ENCODE assay signal across 8 cellular contexts in the genomic region with DNA sequence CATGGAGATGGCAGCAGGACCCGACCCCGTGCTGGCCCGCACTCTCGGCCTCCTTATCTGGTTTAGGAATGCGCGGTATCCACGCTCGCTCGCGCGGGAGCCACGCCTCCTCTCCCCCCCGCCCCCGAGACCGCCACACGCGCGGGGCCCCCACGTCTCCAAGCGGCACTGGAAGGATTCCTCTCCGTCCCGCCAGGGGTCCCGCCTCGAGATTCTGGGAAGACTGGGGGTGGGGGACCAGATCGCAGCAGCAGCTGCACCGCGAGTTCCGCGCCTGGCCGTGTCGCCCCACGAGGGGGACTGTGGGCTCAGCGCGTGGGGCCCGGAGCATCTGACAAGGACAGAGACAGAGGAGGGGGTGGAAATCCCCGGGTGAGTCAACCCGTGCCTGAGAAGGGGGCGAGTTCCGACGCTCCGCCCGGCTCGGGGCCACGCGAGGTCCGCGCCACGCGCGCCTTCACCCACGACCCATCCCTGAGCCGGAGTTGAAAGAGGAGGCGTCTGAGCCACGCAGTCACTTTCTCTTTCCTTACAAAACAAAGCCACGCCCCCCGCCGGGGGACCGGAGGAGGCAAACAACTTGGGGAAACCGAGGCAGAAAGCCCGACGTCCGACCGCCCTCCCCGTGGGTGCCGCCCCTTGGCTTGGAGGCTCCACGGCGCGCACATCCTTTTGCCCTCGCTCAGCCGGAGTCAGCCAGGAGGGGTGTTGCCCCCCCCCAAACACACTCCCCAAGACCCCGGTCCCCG. TPM values are rescaled to one million over a fixed set of nuclear protein-coding genes. Genes with fewer than 3 reads are reported as not detected.
A peak's percentile ranks its signal among the peaks of the same experiment; 100 is the strongest.
DNase-seq lines count a peak whose midpoint lies in the region; ATAC-seq and TF ChIP-seq lines count a peak whose summit lies in the region.

No MANE protein-coding gene starts in this region.

- in situ Hi-C loops in astrocyte of the cerebellum (cut with HindIII; ENCODE audit: low sequenced_read_pairs) = no loop called here

- no peak for TF ChIP-seq CTCF in astrocyte of the cerebellum (IDR thresholded peaks at IDR 0.05; ENCODE audit: low read depth, low read length, missing control alignments)

- H3K9me3 Mint-ChIP-seq in immature natural killer cell = no peaks in the 10 kb centered on the region

- H3K27ac Mint-ChIP-seq in immature natural killer cell = peak overlapping the region; percentile 43 to 89 (median 82)

- ATAC-seq in HG03097 (IDR thresholded peaks at IDR 0.05; ENCODE audit: low FRiP score, unreplicated experiment) = no peak
- no peak for ATAC-seq in HG02973 (IDR thresholded peaks at IDR 0.05; ENCODE audit: unreplicated experiment)

- no peaks in the 10 kb centered on the region for H3K36me3 Mint-ChIP-seq in immature natural killer cell

- H3K4me3 Mint-ChIP-seq in immature natural killer cell = peak overlapping the region; percentile 85 to 90 (median 87)

- H3K4me3 ChIP-seq in astrocyte of the cerebellum (ENCODE audit: low read depth, low read length) = peak overlapping the region; percentile 82

- peaks cover 21 to 22% of the 10 kb centered on the region in 2 donors for H3K4me1 Mint-ChIP-seq in immature natural killer cell

- H3K27me3 Mint-ChIP-seq in immature natural killer cell (ENCODE audit: low read depth in 3 of 3) = peaks cover 0 to 10% (median 2%) of the 10 kb centered on the region in 3 donors

- peak; percentile 55 for DNase-seq in NCI-H82 (lab: John Stamatoyannopoulos, UW)
- DNase-seq in NCI-H82 treated with DMSO at 0.1 percent for 48 hours (lab: John Stamatoyannopoulos, UW; ENCODE audit: unreplicated experiment) = no peak
- peak; percentile 57 for DNase-seq in T follicular helper cell (ENCODE audit: low read depth)
- DNase-seq in astrocyte of the cerebellum (ENCODE audit: low read depth) = no peak
- peak; percentile 56 to 66 (median 65) for DNase-seq in immature natural killer cell
- DNase-seq in stimulated activated CD4-positive, alpha-beta T cell treated with anti-CD3 and anti-CD28 coated beads, Interleukin-15, amount 100 ng/mL, for 1 hour (ENCODE audit: low read depth in 1 of 2, low spot score in 1 of 2) = peak; percentile 46 to 57

RNA-seq across cellular contexts. Expression of gene S1PR2, which starts 0.8 kb away (rescaled TPM):
- polyA plus RNA-seq in immature natural killer cell = 1 to 10 TPM in 2 of 3 donors, under 1 TPM in 1; 0.79 to 2.7 (median 1.4) TPM

RNA-seq across cellular contexts. Expression of gene MRPL4, which starts 21.7 kb away (rescaled TPM):
- 10 to 100 TPM; 24.3 to 42.6 (median 27.1) TPM for polyA plus RNA-seq in immature natural killer cell

RNA-seq across cellular contexts. Expression of gene DNMT1, which starts 35.6 kb away (rescaled TPM):
- polyA plus RNA-seq in immature natural killer cell = 100 to 1,000 TPM in 1 of 3 donors, 10 to 100 TPM in 2; 21.8 to 162 (median 43.3) TPM

RNA-seq across cellular contexts. Expression of gene ICAM1, which starts 40.6 kb away (rescaled TPM):
- polyA plus RNA-seq in immature natural killer cell = 10 to 100 TPM in 2 of 3 donors, 1 to 10 TPM in 1; 9.9 to 18.4 (median 18.0) TPM

RNA-seq across cellular contexts. Expression of gene ICAM4, which starts 56.4 kb away (rescaled TPM):
- 1 to 10 TPM in 1 of 3 donors, under 1 TPM in 1, not detected in 1; 0.63 to 1.1 TPM for polyA plus RNA-seq in immature natural killer cell

Comparison
In these comparisons a context has a peak if more than half of its experiments do, and no peak if none do; other contexts are left out.
1. DNase-seq: peak in NCI-H82 (single experiment), T follicular helper cell (single experiment), immature natural killer cell (3 of 3) and stimulated activated CD4-positive, alpha-beta T cell treated with anti-CD3 and anti-CD28 coated beads, Interleukin-15, amount 100 ng/mL, for 1 hour (2 of 2); none in NCI-H82 treated with DMSO at 0.1 percent for 48 hours (single experiment) and astrocyte of the cerebellum (single experiment).